13 cellular contexts compared by ENCODE assay signal in genomic region chr13:113299951-113300350, GRCh38. TPM values are rescaled to one million over a fixed set of nuclear protein-coding genes. Genes with fewer than 3 reads are reported as not detected.
DNase-seq lines count a peak whose midpoint lies in the region; ATAC-seq and TF ChIP-seq lines count a peak whose summit lies in the region.
"Had no signal": no experiment of that assay in that cellular context is flagged by ENCODE, and none has a peak within 500 bp of the region (broad histone marks: within the 10 kb centered on the region; RNA-seq: fewer than 3 reads in every experiment).

No MANE protein-coding gene starts in this region.

- H3K9ac ChIP-seq in mammary epithelial cell (ENCODE audit: insufficient read depth, low read length), result no peak overlapping the region

- POLR2A ChIA-PET in MCF 10A (lab: Yijun Ruan, JAX), result interaction anchor here (1.0 to 3.5 kb wide), 2 partner anchors 91 to 94 kb away, joined by 3 to 36 read pairs; partner anchors contain the start of genes CUL4A and PCID2

- H3K27ac ChIP-seq in mammary epithelial cell (ENCODE audit: insufficient read depth, low read depth, low read length) (no peak overlapping the region), aorta (ENCODE audit: low read depth in 1 of 2, low read length in 2 of 2) (no peak overlapping the region)
- H3K27ac ChIP-seq: tibial artery had no signal

- H3K4me1 ChIP-seq in mammary epithelial cell (ENCODE audit: insufficient read depth, low read length) (peaks cover 12% of the 10 kb centered on the region), aorta (ENCODE audit: control insufficient read depth in 1 of 2, insufficient read depth in 2 of 2, low read length in 2 of 2) (no peaks in the 10 kb centered on the region)

- intact Hi-C loops in MCF 10A (cut with micrococcal nuclease) (loop anchor here (5.0 to 10.0 kb wide), 2 partner anchors 93 to 265 kb away; partner anchors contain the start of genes CUL4A and PCID2), mammary epithelial cell (cut with micrococcal nuclease) (loop anchor here (2.0 to 10.0 kb wide), 4 partner anchors 62 to 357 kb away; partner anchors contain the start of genes CUL4A, DCUN1D2, GRTP1 and PCID2), aorta (cut with DNase I) (loop anchor here (5.0 kb wide), 1 partner anchor 97 kb away; no protein-coding TSS in a partner anchor)

- H3K36me3 Mint-ChIP-seq in MCF 10A (ENCODE audit: insufficient read depth, unreplicated experiment), result peaks cover 24% of the 10 kb centered on the region
- peaks cover 23 to 35% of the 10 kb centered on the region in 2 donors for H3K36me3 Mint-ChIP-seq in stimulated activated naive B cell treated with anti-CD40 and anti-IgM and Interleukin-4, amounts not matched to agents 10 μg/mL and 1 μg/mL and 100 μg/mL, for 72 hours

- no peak overlapping the region for H3K4me2 ChIP-seq in mammary epithelial cell (ENCODE audit: insufficient read depth, low read depth, low read length)

- H3K27me3 ChIP-seq in mammary epithelial cell (ENCODE audit: insufficient read depth, low read length), result no peaks in the 10 kb centered on the region
- no peaks in the 10 kb centered on the region for H3K27me3 ChIP-seq in aorta (ENCODE audit: control insufficient read depth in 1 of 2, insufficient read depth in 2 of 2, low read length in 1 of 2)
- H3K27me3 ChIP-seq: Peyer's patch, tibial artery had no signal

- TF ChIP-seq CTCF in MCF 10A (IDR thresholded peaks at IDR 0.05; ENCODE audit: unreplicated experiment), result no peak
- TF ChIP-seq CTCF in mammary epithelial cell (conservative IDR thresholded peaks at IDR 0.05 in 1 of 2, IDR thresholded peaks at IDR 0.05 in 1 of 2; ENCODE audit: extremely low read depth in 1 of 2, insufficient read depth in 1 of 2, low read depth in 1 of 2, low read length in 2 of 2), result no peak
- TF ChIP-seq CTCF in NB4 (IDR thresholded peaks at IDR 0.05; ENCODE audit: low read depth, low read length), result no peak

- H3K9me3 ChIP-seq in mammary epithelial cell (replicated peaks; ENCODE audit: insufficient read depth, low read length), result no peaks in the 10 kb centered on the region
- no peaks in the 10 kb centered on the region for H3K9me3 ChIP-seq in aorta (ENCODE audit: control insufficient read depth, low read length)
- H3K9me3 ChIP-seq: Peyer's patch, tibial artery had no signal

- in situ Hi-C loops in mammary epithelial cell (cut with MboI; ENCODE audit: low sequenced_read_pairs in 2 of 2), result no loop called here

- CTCF ChIA-PET in MCF 10A (lab: Yijun Ruan, JAX), result interaction anchor here (0.6 to 1.2 kb wide), 2 partner anchors 60 to 91 kb away, joined by 3 read pairs; no protein-coding TSS in a partner anchor
- CTCF ChIA-PET in mammary epithelial cell (lab: Charles Lee; ENCODE audit: low non-redundant PET), result no interaction called here

- H4K20me1 ChIP-seq in mammary epithelial cell (ENCODE audit: insufficient read depth, low read length), result peaks cover 2% of the 10 kb centered on the region

- peaks cover 83% of the 10 kb centered on the region for H3K79me2 ChIP-seq in mammary epithelial cell (ENCODE audit: insufficient read depth, low read length)

- BruUV-seq in MCF 10A (replicated peaks; lab: Mats Ljungman, UMichigan) (TSS peak; percentile 1), mammary epithelial cell (replicated peaks; lab: Mats Ljungman, UMichigan) (no TSS peak)

- no peak overlapping the region for H3K4me3 ChIP-seq in mammary epithelial cell (replicated peaks in 1 of 3; ENCODE audit: insufficient read depth in 1 of 3, low read depth in 2 of 3, low read length in 3 of 3)
- no peak overlapping the region for H3K4me3 ChIP-seq in NB4 (ENCODE audit: low read depth, low read length)
- H3K4me3 ChIP-seq in aorta (ENCODE audit: low read length in 2 of 2), result no peak overlapping the region
- H3K4me3 ChIP-seq: Peyer's patch, tibial artery had no signal

- dilution Hi-C loops in mammary epithelial cell (cut with HindIII; ENCODE audit: low sequenced_read_pairs), result no loop called here

- H3K9me3 Mint-ChIP-seq in MCF 10A (ENCODE audit: unreplicated experiment), result no peaks in the 10 kb centered on the region
- peaks cover 4 to 7% of the 10 kb centered on the region in 2 donors for H3K9me3 Mint-ChIP-seq in stimulated activated naive B cell treated with anti-CD40 and anti-IgM and Interleukin-4, amounts not matched to agents 10 μg/mL and 1 μg/mL and 100 μg/mL, for 72 hours

- TF ChIP-seq POLR2A in NB4 (IDR thresholded peaks at IDR 0.05; ENCODE audit: extremely low read depth, insufficient read length), result no peak

- peak; percentile 20 to 42 for ATAC-seq in stimulated activated naive B cell treated with anti-CD40 and anti-IgM and Interleukin-4, amounts not matched to agents 10 μg/mL and 1 μg/mL and 100 μg/mL, for 72 hours (replicated peaks)
- ATAC-seq in aorta (ENCODE audit: low FRiP score), result no peak
- ATAC-seq: activated CD4-positive, alpha-beta T cell treated with anti-CD3 and anti-CD28 coated beads for 36 hours had no signal

- no peaks in the 10 kb centered on the region for H3K27me3 Mint-ChIP-seq in MCF 10A (ENCODE audit: insufficient read depth, unreplicated experiment)
- H3K27me3 Mint-ChIP-seq in stimulated activated naive B cell treated with anti-CD40 and anti-IgM and Interleukin-4, amounts not matched to agents 10 μg/mL and 1 μg/mL and 100 μg/mL, for 72 hours, result peaks cover 5 to 6% of the 10 kb centered on the region in 2 donors

- no peak overlapping the region for H3K27ac Mint-ChIP-seq in MCF 10A (ENCODE audit: low read depth, unreplicated experiment)
- peak overlapping the region; percentile 81 for H3K27ac Mint-ChIP-seq in stimulated activated naive B cell treated with anti-CD40 and anti-IgM and Interleukin-4, amounts not matched to agents 10 μg/mL and 1 μg/mL and 100 μg/mL, for 72 hours
- H3K27ac Mint-ChIP-seq: activated CD4-positive, alpha-beta T cell treated with anti-CD3 and anti-CD28 coated beads for 36 hours had no signal

- H3K4me1 Mint-ChIP-seq in MCF 10A (ENCODE audit: insufficient read depth, unreplicated experiment), result peaks cover 15% of the 10 kb centered on the region
- peaks cover 21 to 35% of the 10 kb centered on the region in 2 donors for H3K4me1 Mint-ChIP-seq in stimulated activated naive B cell treated with anti-CD40 and anti-IgM and Interleukin-4, amounts not matched to agents 10 μg/mL and 1 μg/mL and 100 μg/mL, for 72 hours

- no peak overlapping the region for H3K4me3 Mint-ChIP-seq in MCF 10A (ENCODE audit: unreplicated experiment)
- no peak overlapping the region for H3K4me3 Mint-ChIP-seq in stimulated activated naive B cell treated with anti-CD40 and anti-IgM and Interleukin-4, amounts not matched to agents 10 μg/mL and 1 μg/mL and 100 μg/mL, for 72 hours
- H3K4me3 Mint-ChIP-seq: activated CD4-positive, alpha-beta T cell treated with anti-CD3 and anti-CD28 coated beads for 36 hours had no signal

- DNase-seq in MCF 10A (ENCODE audit: unreplicated experiment) (no peak), mammary epithelial cell (no peak), NB4 (ENCODE audit: low read depth) (peak; percentile 60), kidney tubule cell (ENCODE audit: low spot score) (peak; percentile 60), epidermal melanocyte (ENCODE audit: insufficient read length, low spot score) (no peak), NCI-H524 treated with DMSO at 0.1 percent for 48 hours (lab: John Stamatoyannopoulos, UW) (no peak), aorta (no peak)
- peak; percentile 45 for DNase-seq in stimulated activated naive B cell treated with anti-CD40 and anti-IgM and Interleukin-4, amounts not matched to agents 10 μg/mL and 1 μg/mL and 100 μg/mL, for 72 hours
- DNase-seq: activated CD4-positive, alpha-beta T cell treated with anti-CD3 and anti-CD28 coated beads for 36 hours; activated T-cell treated with anti-CD3 and anti-CD28 coated beads, Interleukin-2, amount 50 U/mL, for 1 hour; NCI-H2171 treated with DMSO at 0.1 percent for 48 hours; tibial artery had no signal

- WGBS in mammary epithelial cell (ENCODE audit: low coverage, missing lambda C conversion rate), result 98% methylated on average over 5 of the region's 7 CpGs
- 89 to 91% methylated on average over 7 of the region's 7 CpGs for WGBS in aorta, 2 donors

- H3K36me3 ChIP-seq in mammary epithelial cell (ENCODE audit: insufficient read depth, low read length) (no peaks in the 10 kb centered on the region), aorta (ENCODE audit: control insufficient read depth in 1 of 2, insufficient read depth in 2 of 2, low read length in 1 of 2) (peaks cover 0 to 2% of the 10 kb centered on the region in 2 donors)

- no peak overlapping the region for H2AFZ ChIP-seq in mammary epithelial cell (ENCODE audit: low read depth, low read length)

RNA-seq across cellular contexts. Expression of gene LAMP1, which starts 2.9 kb away (rescaled TPM):
- 141 and 150 TPM in 2 replicates for total RNA-seq in MCF 10A (2022)
- 100 to 1,000 TPM; 242 to 252 TPM for total RNA-seq in mammary epithelial cell
- 162 TPM for polyA plus RNA-seq in mammary epithelial cell
- 88.4 TPM for polyA minus RNA-seq in mammary epithelial cell
- total RNA-seq in aorta, result 100 to 1,000 TPM; 185 to 210 TPM
- 100 to 1,000 TPM in 1 of 2 donors, 10 to 100 TPM in 1; 97.4 to 150 TPM for polyA plus RNA-seq in aorta

Comparison
In these comparisons a context has a peak if more than half of its experiments do, and no peak if none do; other contexts are left out.
1. DNase-seq: peak in NB4 (single experiment), kidney tubule cell (single experiment) and stimulated activated naive B cell treated with anti-CD40 and anti-IgM and Interleukin-4, amounts not matched to agents 10 μg/mL and 1 μg/mL and 100 μg/mL, for 72 hours (single experiment); none in MCF 10A (single experiment), mammary epithelial cell (single experiment), epidermal melanocyte (single experiment), NCI-H524 treated with DMSO at 0.1 percent for 48 hours (single experiment) and aorta (0 of 2).